Comparison of ENCODE assay signal across 36 cellular contexts in the genomic region with DNA sequence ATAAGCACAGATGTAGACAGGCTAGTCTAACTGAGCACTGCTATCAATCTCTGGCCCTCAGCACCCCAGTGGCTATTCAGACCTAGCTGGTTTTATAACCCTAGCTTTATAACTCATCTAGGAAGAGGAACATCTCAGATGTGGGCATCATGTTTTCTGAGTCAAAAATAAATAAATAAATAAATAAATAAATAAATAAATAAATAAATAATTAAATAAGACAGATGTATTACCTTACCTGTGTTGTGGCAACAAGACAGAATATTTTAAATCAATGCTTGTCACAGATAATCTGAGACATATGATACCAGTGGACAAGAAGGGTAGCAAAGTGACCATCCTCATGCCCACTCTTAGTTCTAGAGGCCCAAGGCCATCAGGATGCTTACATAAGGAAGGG. TPM values are rescaled to one million over a fixed set of nuclear protein-coding genes. Genes with fewer than 3 reads are reported as not detected.
DNase-seq lines count a peak whose midpoint lies in the region; ATAC-seq, FAIRE-seq and TF ChIP-seq lines count a peak whose summit lies in the region.
"Had no signal": no experiment of that assay in that cellular context is flagged by ENCODE, and none has a peak within 500 bp of the region (broad histone marks: within the 10 kb centered on the region; RNA-seq: fewer than 3 reads in every experiment).

No MANE protein-coding gene starts in this region.

- no peak for DNase-seq in A549 (ENCODE audit: low read depth in 1 of 2, low spot score in 1 of 2)
- no peak for DNase-seq in H1 (ENCODE audit: low read depth in 1 of 2, low spot score in 2 of 2)
- no peak for DNase-seq in NCI-H1048 (lab: John Stamatoyannopoulos, UW)
- DNase-seq in pons (ENCODE audit: low spot score): no peak
- DNase-seq in NCI-H774 (lab: John Stamatoyannopoulos, UW): no peak
- DNase-seq: 8988T; ACHN; AML-193; BE2C; C1 segment of cervical spinal cord; Caco-2; Calu3; CD4-positive, alpha-beta memory T cell; CD4-positive, alpha-beta T cell; CD4-positive, CD25-positive, alpha-beta regulatory T cell; CD8-positive, alpha-beta memory T cell; CD8-positive, alpha-beta T cell; COR-L47; DMS 273 treated with DMSO at 0.1 percent for 48 hours; DMS153; DMS53; DMS79; DMS79 treated with DMSO at 0.1 percent for 48 hours; DND-41; EL had no signal

- H3K9ac ChIP-seq in H1 (replicated peaks in 1 of 4; ENCODE audit: extremely low read depth in 1 of 4, low read depth in 3 of 4, low read length in 3 of 4) (no peak overlapping the region), iPS-20b (ENCODE audit: low read depth, low read length) (peak overlapping the region; percentile 44; the same call in 1 of the 2 replicates)
- H3K9ac ChIP-seq: BLaER1; BLaER1 treated with 17β-estradiol and CSF1 and Interleukin-3, amounts not matched to agents 10 nM and 100 nM had no signal

- no peak overlapping the region for H4K91ac ChIP-seq in H1 (replicated peaks; ENCODE audit: insufficient read length, low read length)

- no peak overlapping the region for H4K5ac ChIP-seq in H1 (ENCODE audit: insufficient read length, low read depth, low read length)

- no peak overlapping the region for H4K8ac ChIP-seq in H1 (ENCODE audit: extremely low read depth, insufficient read depth, low read length)

- no peaks in the 10 kb centered on the region for H3K79me1 ChIP-seq in H1 (ENCODE audit: low read depth, low read length)

- no peak for TF ChIP-seq RAD21 in A549 (conservative IDR thresholded peaks at IDR 0.05 in 1 of 2, IDR thresholded peaks at IDR 0.05 in 1 of 2)
- no peak for TF ChIP-seq RAD21 in H1 (IDR thresholded peaks at IDR 0.05 in 1 of 2, conservative IDR thresholded peaks at IDR 0.05 in 1 of 2; ENCODE audit: low read depth in 2 of 2, low read length in 2 of 2)

- H3K4me1 ChIP-seq in A549 (peaks cover 18% of the 10 kb centered on the region), HEK293 (ENCODE audit: control insufficient read depth, insufficient read depth, low read length) (no peaks in the 10 kb centered on the region), H1 (replicated peaks in 1 of 4; ENCODE audit: control insufficient read depth in 3 of 4, insufficient read depth in 4 of 4, low read length in 3 of 4) (peaks cover 0 to 3% (median 0%) of the 10 kb centered on the region in 4 experiments; a peak in 3 of 7 replicates), iPS-20b (ENCODE audit: insufficient read depth, low read length) (peaks cover 10% of the 10 kb centered on the region; the same call in 1 of the 2 replicates)
- H3K4me1 ChIP-seq: BE2C, Caco-2 had no signal

- FAIRE-seq in A549 (lab: Jason Lieb, UNC) (no peak), H1 (lab: Jason Lieb, UNC) (no peak)
- FAIRE-seq: A204.1, D721Med had no signal

- H3K18ac ChIP-seq in H1 (ENCODE audit: extremely low read depth, low read length): no peak overlapping the region

- H3K56ac ChIP-seq in H1 (replicated peaks; ENCODE audit: insufficient read length, low read depth, low read length): no peak overlapping the region

- TF ChIP-seq CTCF in A549 (IDR thresholded peaks at IDR 0.05): no peak
- no peak for TF ChIP-seq CTCF in HEK293 (tag by site-specific recombination; IDR thresholded peaks at IDR 0.05)
- TF ChIP-seq CTCF in H1 (IDR thresholded peaks at IDR 0.05; ENCODE audit: control extremely low read depth in 1 of 3, insufficient read depth in 1 of 3, low read depth in 1 of 3, low read length in 3 of 3): no peak

- TF ChIP-seq POLR2A in A549 (IDR thresholded peaks at IDR 0.05; ENCODE audit: low read length) (no peak), H1 (IDR thresholded peaks at IDR 0.05; ENCODE audit: control extremely low read depth in 1 of 2, low read depth in 2 of 2, low read length in 2 of 2) (no peak)

- H2BK5ac ChIP-seq in H1 (ENCODE audit: low read depth, low read length): no peak overlapping the region

- no peak overlapping the region for H3K27ac ChIP-seq in A549
- no peak overlapping the region for H3K27ac ChIP-seq in HEK293 (ENCODE audit: extremely low read depth, low read depth, low read length)
- H3K27ac ChIP-seq in H1 (ENCODE audit: low read depth, low read length): no peak overlapping the region
- H3K27ac ChIP-seq in iPS-20b (ENCODE audit: low read length): no peak overlapping the region
- H3K27ac ChIP-seq: 22Rv1; BLaER1; BLaER1 treated with 17β-estradiol and CSF1 and Interleukin-3, amounts not matched to agents 10 nM and 100 nM; C4-2B had no signal

- no peak overlapping the region for H2BK12ac ChIP-seq in H1 (ENCODE audit: low read depth, low read length)

- H2AFZ ChIP-seq in H1 (ENCODE audit: low read length): no peak overlapping the region

- H3K4me2 ChIP-seq in A549: no peak overlapping the region
- no peak overlapping the region for H3K4me2 ChIP-seq in H1 (ENCODE audit: insufficient read depth in 1 of 2, low read depth in 2 of 2, low read length in 2 of 2)
- H3K4me2 ChIP-seq: BLaER1 had no signal

- no peaks in the 10 kb centered on the region for H4K20me1 ChIP-seq in H1 (replicated peaks in 1 of 2; ENCODE audit: control insufficient read depth in 1 of 2, insufficient read depth in 2 of 2, low read length in 2 of 2)
- H4K20me1 ChIP-seq: BLaER1; BLaER1 treated with 17β-estradiol and CSF1 and Interleukin-3, amounts not matched to agents 10 nM and 100 nM had no signal

- H3K4ac ChIP-seq in H1 (replicated peaks; ENCODE audit: insufficient read length, low read depth, low read length): no peak overlapping the region

- H3K9me3 ChIP-seq in A549: no peaks in the 10 kb centered on the region
- H3K9me3 ChIP-seq in HEK293 (ENCODE audit: control insufficient read depth, insufficient read depth, low read depth, low read length): no peaks in the 10 kb centered on the region
- no peaks in the 10 kb centered on the region for H3K9me3 ChIP-seq in H1 (ENCODE audit: insufficient read depth in 2 of 2, low read depth in 1 of 2, low read length in 1 of 2)
- H3K9me3 ChIP-seq in iPS-20b (ENCODE audit: insufficient read depth, low read depth, low read length): no peaks in the 10 kb centered on the region
- H3K9me3 ChIP-seq: BE2C; BLaER1; BLaER1 treated with 17β-estradiol and CSF1 and Interleukin-3, amounts not matched to agents 10 nM and 100 nM; Caco-2 had no signal

- no peak overlapping the region for H2BK120ac ChIP-seq in H1 (replicated peaks; ENCODE audit: low read depth, low read length)

- no peaks in the 10 kb centered on the region for H3K23me2 ChIP-seq in H1 (ENCODE audit: low read depth, low read length)

- H2BK15ac ChIP-seq in H1 (ENCODE audit: low read length): no peak overlapping the region

- POLR2A ChIA-PET in A549 (lab: Yijun Ruan, JAX) (no interaction called here), HEK293 (lab: Yijun Ruan, JAX) (no interaction called here), H1 (lab: Charles Lee; ENCODE audit: partially characterized antibody) (no interaction called here)

- H3K23ac ChIP-seq in H1 (ENCODE audit: insufficient read length): no peak overlapping the region

- H2AK5ac ChIP-seq in H1 (ENCODE audit: low read depth, low read length): no peak overlapping the region

- no peaks in the 10 kb centered on the region for H3K27me3 ChIP-seq in H1 (replicated peaks in 1 of 4; ENCODE audit: control insufficient read depth in 3 of 4, extremely low read depth in 1 of 4, insufficient read depth in 3 of 4, low read length in 3 of 4)
- no peaks in the 10 kb centered on the region for H3K27me3 ChIP-seq in iPS-20b (ENCODE audit: insufficient read depth, low read length)
- H3K27me3 ChIP-seq: BE2C; BLaER1; BLaER1 treated with 17β-estradiol and CSF1 and Interleukin-3, amounts not matched to agents 10 nM and 100 nM had no signal

- TF ChIP-seq EP300 in A549 (IDR thresholded peaks at IDR 0.05) (no peak), H1 (IDR thresholded peaks at IDR 0.05; ENCODE audit: borderline replicate concordance in 1 of 2, low read depth in 2 of 2, low read length in 2 of 2) (no peak)

- no peaks in the 10 kb centered on the region for H3K79me2 ChIP-seq in H1 (ENCODE audit: control insufficient read depth in 1 of 2, insufficient read depth in 2 of 2, low read length in 2 of 2)

- ATAC-seq in A549: no peak
- no peak for ATAC-seq in GM19035 (IDR thresholded peaks at IDR 0.05; ENCODE audit: unreplicated experiment)
- ATAC-seq: CD8-positive, alpha-beta T cell had no signal

- H3K4me3 ChIP-seq in A549: no peak overlapping the region
- no peak overlapping the region for H3K4me3 ChIP-seq in HEK293 (ENCODE audit: low read depth, low read length)
- H3K4me3 ChIP-seq in H1 (ENCODE audit: extremely low read depth in 1 of 4, insufficient read depth in 2 of 4, low read depth in 3 of 4, low read length in 4 of 4): no peak overlapping the region
- H3K4me3 ChIP-seq in iPS-20b (ENCODE audit: low read length): no peak overlapping the region
- H3K4me3 ChIP-seq: BLaER1; BLaER1 treated with 17β-estradiol and CSF1 and Interleukin-3, amounts not matched to agents 10 nM and 100 nM had no signal

- 0 out of 2 replicates have a peak overlapping the region, but pooled peaks have one; percentile 66 for H2BK20ac ChIP-seq in H1 (ENCODE audit: low read length)

- H3K14ac ChIP-seq in H1 (ENCODE audit: insufficient read length): no peak overlapping the region

- no peaks in the 10 kb centered on the region for H3K36me3 ChIP-seq in HEK293 (ENCODE audit: control insufficient read depth in 2 of 2, insufficient read depth in 1 of 2, low read length in 2 of 2)
- no peaks in the 10 kb centered on the region for H3K36me3 ChIP-seq in H1 (ENCODE audit: control insufficient read depth in 2 of 4, insufficient read depth in 4 of 4, low read length in 3 of 4)
- no peaks in the 10 kb centered on the region for H3K36me3 ChIP-seq in iPS-20b (ENCODE audit: insufficient read depth, low read depth, low read length)
- H3K36me3 ChIP-seq: BE2C; BLaER1; BLaER1 treated with 17β-estradiol and CSF1 and Interleukin-3, amounts not matched to agents 10 nM and 100 nM had no signal

- CTCF ChIA-PET in A549 (lab: Yijun Ruan, JAX) (no interaction called here), HEK293 (lab: Yijun Ruan, JAX) (no interaction called here), H1 (lab: Charles Lee; ENCODE audit: partially characterized antibody) (interaction anchor here (1.2 kb wide), 1 partner anchor 273 kb away, joined by 4 read pairs; no protein-coding TSS in a partner anchor)

RNA-seq across cellular contexts. Expression of gene EFHB, which starts 52.2 kb away (rescaled TPM):
- polyA plus RNA-seq in A549 (2011; rRNA removed) (1.9 and 2.1 TPM in 2 replicates), A549 (2017; fragmentation: RNase III; extraction: RNeasy Plus Mini Kit Qiagen cat#74134 plus additional on column Dnase treatment) (2.1 to 2.8 TPM (median 2.7 TPM) in 3 replicates), H1 (2011; rRNA removed) (0.12 and 0.20 TPM in 2 replicates)
- polyA plus RNA-seq in A549 (2012; cell fraction: cytosol; rRNA removed): 0.52 and 0.67 TPM in 2 replicates
- polyA plus RNA-seq in A549 (2012; cell fraction: nucleus; rRNA removed): 0.29 and 0.92 TPM in 2 replicates
- polyA minus RNA-seq in A549 (2011; rRNA and poly(A)+ RNA removed): 1.4 and 1.7 TPM in 2 replicates
- 0.98 and 1.3 TPM in 2 replicates for total RNA-seq in H1 (2021; fragmentation: NEBNext Ultra II Directional; extraction: Animal tissue kit (Norgen Biotek cat#: 25700))
- 0.65 TPM for polyA plus RNA-seq in H1 (2011; cell fraction: cytosol; rRNA removed)
- polyA plus RNA-seq in H1 (2011; cell fraction: nucleus; rRNA removed): 1.7 TPM
- 0.48 to 1.2 TPM (median 0.83 TPM) in 4 replicates for polyA plus RNA-seq in H1 (2012, experiment 1 of 2)
- polyA plus RNA-seq in H1 (2012, experiment 2 of 2): not detected
- polyA plus RNA-seq in H1 (2013, experiment 1 of 2): 0.85 TPM
- polyA plus RNA-seq in H1 (2013, experiment 2 of 2): 0.70 TPM
- polyA minus RNA-seq in H1 (2011; rRNA and poly(A)+ RNA removed): 0.38 and 0.88 TPM in 2 replicates
- not detected for polyA minus RNA-seq in H1 (2011; cell fraction: cytosol; rRNA and poly(A)+ RNA removed)
- polyA minus RNA-seq in H1 (2011; cell fraction: nucleus; rRNA and poly(A)+ RNA removed): 6.2 TPM
- total RNA-seq: A673, Calu3, Daoy had no signal
- polyA plus RNA-seq: CD4-positive, alpha-beta memory T cell; CD8-positive, alpha-beta memory T cell had no signal
